ENCODE assay signal across 31 cellular contexts in the genomic region with DNA sequence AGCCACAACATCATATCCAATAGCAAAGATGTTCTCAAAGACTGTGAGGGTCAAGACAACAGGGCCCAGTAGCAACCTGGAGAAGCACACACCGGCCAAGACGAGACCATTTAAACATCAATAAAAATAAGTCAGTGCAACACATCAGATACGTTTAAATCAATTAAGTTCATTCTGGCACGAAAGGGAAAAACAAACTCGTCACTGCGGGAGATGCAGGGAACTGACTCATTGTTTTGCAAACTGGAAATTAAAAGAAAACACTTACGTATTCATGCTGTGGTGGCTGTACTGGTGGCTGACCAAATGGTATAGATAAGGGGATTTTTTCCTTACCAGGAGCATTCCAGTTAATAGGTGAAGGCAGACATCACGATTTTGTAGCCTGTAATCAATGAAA. TPM values are rescaled to one million over a fixed set of nuclear protein-coding genes. Genes with fewer than 3 reads are reported as not detected.
DNase-seq lines count a peak whose midpoint lies in the region; ATAC-seq and TF ChIP-seq lines count a peak whose summit lies in the region.
"Had no signal": no experiment of that assay in that cellular context is flagged by ENCODE, and none has a peak within 500 bp of the region (broad histone marks: within the 10 kb centered on the region; RNA-seq: fewer than 3 reads in every experiment).

No MANE protein-coding gene starts in this region.

- H3K27me3 ChIP-seq in GM23338 (ENCODE audit: insufficient read depth) (no peaks in the 10 kb centered on the region), kidney epithelial cell (ENCODE audit: control insufficient read depth, insufficient read depth, low read length) (no peaks in the 10 kb centered on the region)
- H3K27me3 ChIP-seq: BE2C had no signal

- H3K4me3 Mint-ChIP-seq in GM23338 = no peak overlapping the region
- H3K4me3 Mint-ChIP-seq: activated CD4-positive, alpha-beta T cell treated with anti-CD3 and anti-CD28 coated beads for 36 hours; activated CD8-positive, alpha-beta T cell treated with anti-CD3 and anti-CD28 coated beads, Interleukin-2, amount 10 ng/mL, durations not matched to agents 7 days and 5 days; activated T-helper 17 cell treated with anti-CD3 and anti-CD28 coated beads, Interleukin-2, amount 50 U/mL, for 72 hours; CD8-positive, alpha-beta memory T cell; central memory CD8-positive, alpha-beta T cell; immature natural killer cell; memory B cell; nephron progenitor cell; stimulated activated naive B cell treated with anti-CD40 and anti-IgM and Interleukin-4, amounts not matched to agents 10 μg/mL and 1 μg/mL and 100 μg/mL, for 72 hours; type B pancreatic cell had no signal

- H3K27ac ChIP-seq in GM23338 (ENCODE audit: low read depth) = no peak overlapping the region
- H3K27ac ChIP-seq: VCaP had no signal

- ATAC-seq in GM23338 = no peak
- ATAC-seq in HG03457 (IDR thresholded peaks at IDR 0.05; ENCODE audit: unreplicated experiment) = no peak
- ATAC-seq: activated CD4-positive, alpha-beta T cell treated with anti-CD3 and anti-CD28 coated beads for 36 hours; activated CD8-positive, alpha-beta T cell treated with anti-CD3 and anti-CD28 coated beads, Interleukin-2, amount 10 ng/mL, durations not matched to agents 7 days and 5 days; activated T-helper 17 cell treated with anti-CD3 and anti-CD28 coated beads, Interleukin-2, amount 50 U/mL, for 72 hours; GM12878; stimulated activated naive B cell treated with anti-CD40 and anti-IgM and Interleukin-4, amounts not matched to agents 10 μg/mL and 1 μg/mL and 100 μg/mL, for 72 hours had no signal

- H3K9me2 ChIP-seq in GM23338 (ENCODE audit: insufficient read depth) = peaks cover 9% of the 10 kb centered on the region

- no peaks in the 10 kb centered on the region for H3K79me2 ChIP-seq in GM23338 (replicated peaks; ENCODE audit: insufficient read depth)

- no peaks in the 10 kb centered on the region for H3K9me3 Mint-ChIP-seq in GM23338
- H3K9me3 Mint-ChIP-seq: activated T-helper 17 cell treated with anti-CD3 and anti-CD28 coated beads, Interleukin-2, amount 50 U/mL, for 72 hours; central memory CD8-positive, alpha-beta T cell; immature natural killer cell; type B pancreatic cell had no signal

- H3F3A ChIP-seq in GM23338 (replicated peaks; ENCODE audit: low read depth) = no peaks in the 10 kb centered on the region

- H3K4me1 Mint-ChIP-seq in GM23338 = peaks cover 11% of the 10 kb centered on the region; the same call in 2 of the 3 replicates
- H3K4me1 Mint-ChIP-seq: activated CD4-positive, alpha-beta T cell treated with anti-CD3 and anti-CD28 coated beads for 36 hours; activated T-helper 17 cell treated with anti-CD3 and anti-CD28 coated beads, Interleukin-2, amount 50 U/mL, for 72 hours; CD8-positive, alpha-beta memory T cell; central memory CD8-positive, alpha-beta T cell; immature natural killer cell; memory B cell; nephron progenitor cell; stimulated activated naive B cell treated with anti-CD40 and anti-IgM and Interleukin-4, amounts not matched to agents 10 μg/mL and 1 μg/mL and 100 μg/mL, for 72 hours had no signal

- H2AFZ ChIP-seq in GM23338 = peak overlapping the region; percentile 64; the same call in 1 of the 2 replicates

- peaks cover 7% of the 10 kb centered on the region for H3K4me1 ChIP-seq in GM23338 (ENCODE audit: insufficient read depth)
- H3K4me1 ChIP-seq: BE2C had no signal

- peaks cover 3% of the 10 kb centered on the region; the same call in 1 of the 3 replicates for H3K36me3 Mint-ChIP-seq in GM23338 (ENCODE audit: low read depth)
- H3K36me3 Mint-ChIP-seq: CD8-positive, alpha-beta memory T cell; immature natural killer cell; memory B cell; stimulated activated naive B cell treated with anti-CD40 and anti-IgM and Interleukin-4, amounts not matched to agents 10 μg/mL and 1 μg/mL and 100 μg/mL, for 72 hours; type B pancreatic cell had no signal

- TF ChIP-seq CTCF in GM23338 (conservative IDR thresholded peaks at IDR 0.05; ENCODE audit: low read depth in 2 of 2) (no peak), kidney epithelial cell (IDR thresholded peaks at IDR 0.05; ENCODE audit: insufficient read depth, low read length, poor library complexity, severe bottlenecking) (no peak)

- DNase-seq in GM23338 (ENCODE audit: low spot score) (no peak), NCI-H146 treated with DMSO at 0.1 percent for 48 hours (lab: John Stamatoyannopoulos, UW; ENCODE audit: unreplicated experiment) (peak; percentile 45), brain pericyte (ENCODE audit: low read depth, low spot score) (peak; percentile 8), kidney epithelial cell (ENCODE audit: low read depth) (peak; percentile 9), COLO829 (ENCODE audit: low spot score) (no peak), NCI-H446 (lab: John Stamatoyannopoulos, UW) (no peak), cardiac septum (ENCODE audit: low spot score) (no peak)
- DNase-seq: activated CD4-positive, alpha-beta T cell treated with anti-CD3 and anti-CD28 coated beads for 36 hours; activated CD8-positive, alpha-beta T cell treated with anti-CD3 and anti-CD28 coated beads, Interleukin-2, amount 10 ng/mL, durations not matched to agents 7 days and 5 days; activated naive CD4-positive, alpha-beta T cell treated with anti-CD3 and anti-CD28 coated beads, Interleukin-2, amount 50 U/mL, for 16 hours; BE2C; CD8-positive, alpha-beta memory T cell; hypothalamus; immature natural killer cell; NCI-H1105 treated with DMSO at 0.1 percent for 48 hours; NCI-H2081; NCI-H526 treated with DMSO at 0.1 percent for 48 hours; nephron progenitor cell; SIG-M5; stimulated activated naive B cell treated with anti-CD40 and anti-IgM and Interleukin-4, amounts not matched to agents 10 μg/mL and 1 μg/mL and 100 μg/mL, for 72 hours; substantia nigra had no signal

- H3K27me3 Mint-ChIP-seq in GM23338 (ENCODE audit: insufficient read depth, low read depth, poor library complexity) = peaks cover 10% of the 10 kb centered on the region

- intact Hi-C loops in cardiac septum (cut with DNase I) = no loop called here

- H4K20me1 ChIP-seq in GM23338 (replicated peaks; ENCODE audit: insufficient read depth) = no peaks in the 10 kb centered on the region

- H3K27ac Mint-ChIP-seq in GM23338 = no peak overlapping the region
- H3K27ac Mint-ChIP-seq: activated CD4-positive, alpha-beta T cell treated with anti-CD3 and anti-CD28 coated beads for 36 hours; activated CD8-positive, alpha-beta T cell treated with anti-CD3 and anti-CD28 coated beads, Interleukin-2, amount 10 ng/mL, durations not matched to agents 7 days and 5 days; activated T-helper 17 cell treated with anti-CD3 and anti-CD28 coated beads, Interleukin-2, amount 50 U/mL, for 72 hours; CD8-positive, alpha-beta memory T cell; immature natural killer cell; memory B cell; stimulated activated naive B cell treated with anti-CD40 and anti-IgM and Interleukin-4, amounts not matched to agents 10 μg/mL and 1 μg/mL and 100 μg/mL, for 72 hours; type B pancreatic cell had no signal

- H3K4me3 ChIP-seq in GM23338 = no peak overlapping the region
- H3K4me3 ChIP-seq in kidney epithelial cell (ENCODE audit: low read depth, low read length) = no peak overlapping the region
- H3K4me3 ChIP-seq: GM12878 had no signal

- 0 out of 2 replicates have a peak overlapping the region, but pooled peaks have one; percentile 38 for H3K4me2 ChIP-seq in GM23338

- H3K36me3 ChIP-seq in GM23338 (ENCODE audit: insufficient read depth) = no peaks in the 10 kb centered on the region
- no peaks in the 10 kb centered on the region for H3K36me3 ChIP-seq in kidney epithelial cell (ENCODE audit: control insufficient read depth, insufficient read depth, low read length)
- H3K36me3 ChIP-seq: BE2C had no signal

TF ChIP-seq in GM23338, 12 proteins besides CTCF, POLR2A, EP300 and RAD21:
- TF ChIP-seq EZH2 (IDR thresholded peaks at IDR 0.05; ENCODE audit: low read depth, unreplicated experiment) (no peak), ZNF331 (CRISPR knock-in tag; IDR thresholded peaks at IDR 0.05; ENCODE audit: low read depth) (no peak), JUNB (IDR thresholded peaks at IDR 0.05; ENCODE audit: unreplicated experiment) (no peak)

RNA-seq across cellular contexts. Expression of gene SLC15A1, which starts 26.3 kb away (rescaled TPM):
- 2.4 and 3.0 TPM in 2 replicates for total RNA-seq in GM23338 (2014; rRNA removed; shearing (Covaris generic))
- polyA plus RNA-seq in GM23338 (2016; fragmentation: Nextera tagmentation; extraction: Ambion mirVana) = 1.3 and 1.6 TPM in 2 replicates
- 0.68 and 1.1 TPM in 2 replicates for total RNA-seq in kidney epithelial cell
- total RNA-seq in cardiac septum = not detected
- total RNA-seq: activated CD4-positive, alpha-beta T cell treated with anti-CD3 and anti-CD28 coated beads for 36 hours; activated CD8-positive, alpha-beta T cell treated with anti-CD3 and anti-CD28 coated beads, Interleukin-2, amount 10 ng/mL, durations not matched to agents 7 days and 5 days; activated T-helper 17 cell treated with anti-CD3 and anti-CD28 coated beads, Interleukin-2, amount 50 U/mL, for 72 hours; CD8-positive, alpha-beta memory T cell; fibroblast of lung; GM12878; HT-29; skeletal muscle tissue had no signal
- polyA plus RNA-seq: CD8-positive, alpha-beta memory T cell; fibroblast of lung; GM12878; immature natural killer cell had no signal

Comparison
In these comparisons a context has a peak if more than half of its experiments do, and no peak if none do; other contexts are left out.
1. DNase-seq: peak in NCI-H146 treated with DMSO at 0.1 percent for 48 hours (single experiment), brain pericyte (single experiment) and kidney epithelial cell (single experiment); none in GM23338 (single experiment), COLO829 (single experiment), NCI-H446 (0 of 2) and cardiac septum (single experiment).